In the genomic region with DNA sequence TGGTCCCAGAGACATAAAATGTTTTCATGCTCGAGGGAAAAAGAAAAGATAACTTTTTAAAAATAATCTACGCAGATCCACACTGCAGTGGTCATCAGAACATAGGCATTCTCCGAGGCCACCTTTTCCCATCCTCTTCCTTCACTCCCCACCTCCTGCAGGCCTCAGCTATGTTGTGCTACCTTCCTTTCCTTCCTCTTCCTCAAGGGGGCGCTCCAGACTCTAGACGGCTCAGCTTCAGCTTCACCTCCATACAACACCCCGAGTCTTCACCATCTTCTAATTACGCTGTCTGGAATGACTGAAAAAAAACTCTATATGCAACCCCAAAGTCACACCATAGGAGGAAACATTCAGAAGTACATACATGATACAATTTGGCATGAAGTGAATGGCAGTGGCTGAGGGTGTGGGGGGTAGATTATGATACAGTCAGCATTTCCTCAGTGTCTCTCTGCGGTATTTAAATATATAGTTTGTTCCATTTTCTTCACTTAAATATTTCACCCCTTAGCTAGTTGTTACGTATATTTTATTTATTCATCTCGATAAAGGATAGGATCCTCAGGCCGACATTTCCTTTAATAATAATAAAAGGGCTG, we compare ENCODE assay signal across 8 cellular contexts.
DNase-seq lines count a peak whose midpoint lies in the region; ATAC-seq lines count a peak whose summit lies in the region.

No MANE protein-coding gene starts in this region.

- DNase-seq in EH (ENCODE audit: low read depth) = peak; percentile 55
- DNase-seq in HUDEP-2 (lab: John Stamatoyannopoulos, UW; ENCODE audit: unreplicated experiment in 76 of 76) = peak in 48 of 76 experiments; percentile 2 to 55 (median 22)
- DNase-seq in SK-MEL-5 (ENCODE audit: low read depth, low spot score) = peak; percentile 64
- DNase-seq in activated naive CD4-positive, alpha-beta T cell treated with anti-CD3 and anti-CD28 coated beads, Interleukin-2, amount 50 U/mL, for 16 hours = peak; percentile 49
- DNase-seq in hepatic stellate cell (ENCODE audit: low spot score) = peak; percentile 4
- DNase-seq in stimulated activated CD4-positive, alpha-beta T cell treated with anti-CD3 and anti-CD28 coated beads, Interleukin-15, amount 100 ng/mL, for 48 hours (ENCODE audit: low read depth in 2 of 2) = peak; percentile 11 to 49
- DNase-seq in NCI-H146 (lab: John Stamatoyannopoulos, UW) = no peak

- ATAC-seq in GM21529 (IDR thresholded peaks at IDR 0.05; ENCODE audit: unreplicated experiment) = peak; percentile 94

- in situ Hi-C loops in SK-MEL-5 (cut with HindIII; ENCODE audit: low pct_unique_long_range_greater_than_20kb, low sequenced_read_pairs) = no loop called here
